24 cellular contexts compared by ENCODE assay signal in genomic region chr1:54748094-54748835, GRCh38. TPM values are rescaled to one million over a fixed set of nuclear protein-coding genes. Genes with fewer than 3 reads are reported as not detected.
DNase-seq lines count a peak whose midpoint lies in the region; ATAC-seq, FAIRE-seq and TF ChIP-seq lines count a peak whose summit lies in the region.
"Had no signal": no experiment of that assay in that cellular context is flagged by ENCODE, and none has a peak within 500 bp of the region (broad histone marks: within the 10 kb centered on the region; RNA-seq: fewer than 3 reads in every experiment).

No MANE protein-coding gene starts in this region.

- in situ Hi-C loops in HepG2 (cut with HindIII; ENCODE audit: extremely low pct_ligation_motif_present, low pct_unique_long_range_greater_than_20kb), result no loop called here

- H3K4me2 ChIP-seq in HepG2 (ENCODE audit: low read depth, low read length) (no peak overlapping the region), osteoblast (ENCODE audit: insufficient read depth, low read length) (no peak overlapping the region)
- H3K4me2 ChIP-seq: BLaER1 had no signal

- TF ChIP-seq EP300 in HepG2 (IDR thresholded peaks at IDR 0.05; ENCODE audit: low read depth in 2 of 2, low read length in 2 of 2) (no peak), HepG2 (CRISPR knock-in tag; IDR thresholded peaks at IDR 0.05; ENCODE audit: borderline replicate concordance) (no peak)

- no peak overlapping the region for H3K4me3 ChIP-seq in HepG2 (replicated peaks in 1 of 3; ENCODE audit: insufficient read depth in 1 of 3, low read depth in 2 of 3, low read length in 3 of 3)
- no peak overlapping the region for H3K4me3 ChIP-seq in right lobe of liver
- no peak overlapping the region for H3K4me3 ChIP-seq in bronchial epithelial cell (ENCODE audit: low read depth, low read length)
- H3K4me3 ChIP-seq in osteoblast (ENCODE audit: insufficient read depth, low read length), result no peak overlapping the region
- no peak overlapping the region for H3K4me3 ChIP-seq in right atrium auricular region
- H3K4me3 ChIP-seq: BLaER1, GM23248 had no signal

- H3K9ac ChIP-seq in HepG2 (ENCODE audit: insufficient read depth, low read depth, low read length), result no peak overlapping the region
- H3K9ac ChIP-seq: BLaER1, GM23248 had no signal

- no peak for TF ChIP-seq RAD21 in HepG2 (CRISPR knock-in tag; IDR thresholded peaks at IDR 0.05)

- H3K9me3 ChIP-seq in HepG2 (ENCODE audit: low read length) (no peaks in the 10 kb centered on the region), right lobe of liver (no peaks in the 10 kb centered on the region), osteoblast (ENCODE audit: low read depth, low read length) (no peaks in the 10 kb centered on the region), right atrium auricular region (no peaks in the 10 kb centered on the region)
- H3K9me3 ChIP-seq: BLaER1, Caco-2 had no signal

- WGBS in HepG2 (ENCODE audit: low lambda C conversion rate), result 33% methylated on average over 1 of the region's 14 CpGs
- WGBS in right lobe of liver (ENCODE audit: insufficient coverage, low coverage, low lambda C conversion rate, missing lambda C conversion rate), result no CpG with 5 or more reads among the region's 14 CpGs

- BruUV-seq in HepG2 (replicated peaks; lab: Mats Ljungman, UMichigan), result no TSS peak

- TF ChIP-seq CTCF in HepG2 (CRISPR knock-in tag; IDR thresholded peaks at IDR 0.05) (no peak), right lobe of liver (IDR thresholded peaks at IDR 0.05) (no peak), bronchial epithelial cell (IDR thresholded peaks at IDR 0.05; ENCODE audit: insufficient read depth, low read length, severe bottlenecking) (no peak), osteoblast (IDR thresholded peaks at IDR 0.05; ENCODE audit: extremely low read depth, low read depth, low read length) (no peak), right atrium auricular region (IDR thresholded peaks at IDR 0.05) (no peak)

- H4K20me1 ChIP-seq in HepG2 (ENCODE audit: insufficient read depth, low read length) (no peaks in the 10 kb centered on the region), osteoblast (ENCODE audit: insufficient read depth, low read length) (no peaks in the 10 kb centered on the region)

- ATAC-seq in HepG2 (peak; percentile 18; the same call in 2 of the 3 replicates), right lobe of liver (no peak)
- ATAC-seq: CD8-positive, alpha-beta T cell had no signal

- H3K4me1 ChIP-seq in HepG2 (ENCODE audit: insufficient read depth, low read length), result no peaks in the 10 kb centered on the region
- H3K4me1 ChIP-seq in right lobe of liver, result no peaks in the 10 kb centered on the region
- no peaks in the 10 kb centered on the region for H3K4me1 ChIP-seq in osteoblast (ENCODE audit: insufficient read depth, low read length)
- no peaks in the 10 kb centered on the region for H3K4me1 ChIP-seq in right atrium auricular region
- H3K4me1 ChIP-seq: BLaER1, Caco-2 had no signal

- H3K27ac ChIP-seq in HepG2 (ENCODE audit: extremely low read length, insufficient read depth, low read length) (no peak overlapping the region), right lobe of liver (no peak overlapping the region), osteoblast (ENCODE audit: low read depth, low read length) (no peak overlapping the region), right atrium auricular region (no peak overlapping the region)
- H3K27ac ChIP-seq: 22Rv1, BLaER1, C4-2B, GM23248 had no signal

- H3K27me3 ChIP-seq in HepG2 (ENCODE audit: control insufficient read depth in 1 of 2, insufficient read depth in 2 of 2, low read length in 2 of 2) (no peaks in the 10 kb centered on the region; a peak in 1 of 5 replicates), right lobe of liver (no peaks in the 10 kb centered on the region), bronchial epithelial cell (ENCODE audit: control insufficient read depth, insufficient read depth, low read length) (peaks cover 2% of the 10 kb centered on the region), osteoblast (ENCODE audit: insufficient read depth, low read length) (peaks cover 2% of the 10 kb centered on the region), right atrium auricular region (no peaks in the 10 kb centered on the region)
- H3K27me3 ChIP-seq: BLaER1 had no signal

- H3K79me2 ChIP-seq in HepG2 (ENCODE audit: insufficient read depth, low read length) (no peaks in the 10 kb centered on the region), osteoblast (ENCODE audit: insufficient read depth, low read length) (no peaks in the 10 kb centered on the region)

- DNase-seq in HepG2 (ENCODE audit: low spot score) (no peak), right lobe of liver (no peak), bronchial epithelial cell (ENCODE audit: low read depth) (no peak), osteoblast (ENCODE audit: insufficient read length, low spot score, missing footprints) (peak; percentile 18), right atrium auricular region (ENCODE audit: low spot score) (no peak), RCC 7860 (ENCODE audit: low spot score) (no peak)
- DNase-seq in activated CD4-positive, CD25-positive, alpha-beta regulatory T cell treated with anti-CD3 and anti-CD28 coated beads, Interleukin-2, amount 50 U/mL, for 72 hours, result no peak
- DNase-seq: Caco-2; CD4-positive, CD25-positive, alpha-beta regulatory T cell; CD8-positive, alpha-beta T cell; DMS153; DND-41; GM23248; H7; HCEC 1CT had no signal

- POLR2A ChIA-PET in HepG2 (lab: Yijun Ruan, JAX), result no interaction called here

- no peak for TF ChIP-seq POLR2A in HepG2 (IDR thresholded peaks at IDR 0.05; ENCODE audit: insufficient read depth in 1 of 2, low read depth in 2 of 2, low read length in 2 of 2)
- TF ChIP-seq POLR2A in right lobe of liver (IDR thresholded peaks at IDR 0.05), result no peak

- H3K36me3 ChIP-seq in HepG2 (replicated peaks in 1 of 2; ENCODE audit: control insufficient read depth in 1 of 2, insufficient read depth in 2 of 2, low read length in 2 of 2) (0 out of 5 replicates have a peak, but pooled peaks cover 0 to under 1% of the 10 kb centered on the region in 2 experiments), right lobe of liver (no peaks in the 10 kb centered on the region), bronchial epithelial cell (ENCODE audit: control insufficient read depth, insufficient read depth, low read length) (peaks cover 2% of the 10 kb centered on the region), osteoblast (ENCODE audit: insufficient read depth, low read length) (no peaks in the 10 kb centered on the region), right atrium auricular region (no peaks in the 10 kb centered on the region)

- CTCF ChIA-PET in HepG2 (lab: Yijun Ruan, JAX; ENCODE audit: low intra/inter-chr PET ratio, low total read pairs), result no interaction called here

- no peak for FAIRE-seq in HepG2 (lab: Jason Lieb, UNC)
- FAIRE-seq in bronchial epithelial cell (lab: Jason Lieb, UNC), result peak; percentile 32
- no peak for FAIRE-seq in RCC 7860 (lab: Jason Lieb, UNC)
- FAIRE-seq: A204.1, G401.6, GM12892, GM19239, H1 had no signal

- intact Hi-C loops in HepG2 (cut with micrococcal nuclease; ENCODE audit: unreplicated experiment) (no loop called here), right lobe of liver (cut with DNase I) (no loop called here)

- no peak overlapping the region for H2AFZ ChIP-seq in HepG2 (ENCODE audit: low read length)
- H2AFZ ChIP-seq in osteoblast (ENCODE audit: low read length), result no peak overlapping the region
- H2AFZ ChIP-seq: GM23248 had no signal

RNA-seq across cellular contexts. Expression of gene PARS2, which starts 16.1 kb away (rescaled TPM):
- total RNA-seq in HepG2 (2016; rRNA removed; fragmentation: Illumina TruSeq; extraction: Trizol) (4.6 and 5.5 TPM in 2 replicates), right lobe of liver (1 to 10 TPM; 3.2 to 5.4 (median 4.0) TPM), bronchial epithelial cell (5.3 and 5.9 TPM in 2 replicates), osteoblast (6.2 and 7.4 TPM in 2 replicates), right atrium auricular region (1 to 10 TPM; 3.9 to 4.0 TPM)
- 0.88 and 1.0 TPM in 2 replicates for total RNA-seq in HepG2 (2016; cell fraction: cytosol; rRNA removed; fragmentation: Illumina TruSeq; extraction: Trizol; ENCODE audit: low read depth)
- total RNA-seq in HepG2 (2016; cell fraction: insoluble cytoplasmic fraction; rRNA removed; fragmentation: Illumina TruSeq; extraction: Trizol), result 5.2 and 6.0 TPM in 2 replicates
- 2.7 and 3.2 TPM in 2 replicates for total RNA-seq in HepG2 (2016; cell fraction: membrane; rRNA removed; fragmentation: Illumina TruSeq; extraction: Trizol)
- total RNA-seq in HepG2 (2016; cell fraction: nucleus; rRNA removed; fragmentation: Illumina TruSeq; extraction: Trizol), result 2.5 and 3.0 TPM in 2 replicates
- 2.4 and 3.2 TPM in 2 replicates for polyA plus RNA-seq in HepG2 (2011; rRNA removed)
- polyA plus RNA-seq in HepG2 (2011; cell fraction: cytosol; rRNA removed), result 2.9 and 3.2 TPM in 2 replicates
- polyA plus RNA-seq in HepG2 (2011; cell fraction: nucleus; rRNA removed), result 1.8 and 2.3 TPM in 2 replicates
- polyA plus RNA-seq in HepG2 (2012), result 4.0 and 4.3 TPM in 2 replicates
- polyA plus RNA-seq in HepG2 (2016; cell fraction: cytosol; fragmentation: Illumina TruSeq; extraction: Trizol; ENCODE audit: low read depth), result 0.36 and 0.53 TPM in 2 replicates
- polyA plus RNA-seq in HepG2 (2016; cell fraction: insoluble cytoplasmic fraction; fragmentation: Illumina TruSeq; extraction: Trizol; ENCODE audit: low read depth), result 4.1 and 5.5 TPM in 2 replicates
- 1.5 TPM in 2 replicates for polyA plus RNA-seq in HepG2 (2016; cell fraction: membrane; fragmentation: Illumina TruSeq; extraction: Trizol; ENCODE audit: low read depth)
- 2.1 and 2.7 TPM in 2 replicates for polyA plus RNA-seq in HepG2 (2016; cell fraction: nucleus; fragmentation: Illumina TruSeq; extraction: Trizol; ENCODE audit: insufficient read depth, low read depth)
- 10.2 and 10.5 TPM in 2 replicates for polyA minus RNA-seq in HepG2 (2011; rRNA and poly(A)+ RNA removed; ENCODE audit: low replicate concordance)
- 3.4 and 3.9 TPM in 2 replicates for polyA minus RNA-seq in HepG2 (2011; cell fraction: cytosol; rRNA and poly(A)+ RNA removed)
- polyA minus RNA-seq in HepG2 (2011; cell fraction: nucleus; rRNA and poly(A)+ RNA removed), result 5.3 and 7.2 TPM in 2 replicates
- total RNA-seq: CD8-positive, alpha-beta T cell had no signal

RNA-seq across cellular contexts. Expression of gene TTC4, which starts 32.6 kb away (rescaled TPM):
- total RNA-seq in HepG2 (2016; rRNA removed; fragmentation: Illumina TruSeq; extraction: Trizol) (24.7 and 36.9 TPM in 2 replicates), right lobe of liver (10 to 100 TPM in 3 of 6 experiments, 1 to 10 TPM in 3; 8.1 to 19.2 (median 10.0) TPM), bronchial epithelial cell (29.4 and 30.8 TPM in 2 replicates), osteoblast (19.7 and 27.9 TPM in 2 replicates), right atrium auricular region (10 to 100 TPM in 1 of 2 donors, 1 to 10 TPM in 1; 9.8 to 10.3 TPM)
- total RNA-seq in HepG2 (2016; cell fraction: cytosol; rRNA removed; fragmentation: Illumina TruSeq; extraction: Trizol; ENCODE audit: low read depth), result 3.6 and 5.7 TPM in 2 replicates
- total RNA-seq in HepG2 (2016; cell fraction: insoluble cytoplasmic fraction; rRNA removed; fragmentation: Illumina TruSeq; extraction: Trizol), result 24.3 and 36.7 TPM in 2 replicates
- 9.1 and 11.1 TPM in 2 replicates for total RNA-seq in HepG2 (2016; cell fraction: membrane; rRNA removed; fragmentation: Illumina TruSeq; extraction: Trizol)
- 17.4 and 20.0 TPM in 2 replicates for total RNA-seq in HepG2 (2016; cell fraction: nucleus; rRNA removed; fragmentation: Illumina TruSeq; extraction: Trizol)
- 12.4 and 13.1 TPM in 2 replicates for polyA plus RNA-seq in HepG2 (2011; rRNA removed)
- 11.2 and 13.2 TPM in 2 replicates for polyA plus RNA-seq in HepG2 (2011; cell fraction: cytosol; rRNA removed)
- polyA plus RNA-seq in HepG2 (2011; cell fraction: nucleus; rRNA removed), result 6.3 and 7.8 TPM in 2 replicates
- 12.6 and 17.5 TPM in 2 replicates for polyA plus RNA-seq in HepG2 (2012)
- 2.7 and 3.0 TPM in 2 replicates for polyA plus RNA-seq in HepG2 (2016; cell fraction: cytosol; fragmentation: Illumina TruSeq; extraction: Trizol; ENCODE audit: low read depth)
- 34.9 and 38.2 TPM in 2 replicates for polyA plus RNA-seq in HepG2 (2016; cell fraction: insoluble cytoplasmic fraction; fragmentation: Illumina TruSeq; extraction: Trizol; ENCODE audit: low read depth)
- polyA plus RNA-seq in HepG2 (2016; cell fraction: membrane; fragmentation: Illumina TruSeq; extraction: Trizol; ENCODE audit: low read depth), result 5.7 and 5.8 TPM in 2 replicates
- 19.1 and 22.5 TPM in 2 replicates for polyA plus RNA-seq in HepG2 (2016; cell fraction: nucleus; fragmentation: Illumina TruSeq; extraction: Trizol; ENCODE audit: insufficient read depth, low read depth)
- polyA minus RNA-seq in HepG2 (2011; rRNA and poly(A)+ RNA removed; ENCODE audit: low replicate concordance), result 19.1 and 32.6 TPM in 2 replicates
- polyA minus RNA-seq in HepG2 (2011; cell fraction: cytosol; rRNA and poly(A)+ RNA removed), result 6.5 and 7.4 TPM in 2 replicates
- polyA minus RNA-seq in HepG2 (2011; cell fraction: nucleus; rRNA and poly(A)+ RNA removed), result 17.8 and 20.0 TPM in 2 replicates

RNA-seq across cellular contexts. Expression of gene TTC22, which starts 52.9 kb away (rescaled TPM):
- total RNA-seq in HepG2 (2016; rRNA removed; fragmentation: Illumina TruSeq; extraction: Trizol), result not detected in 2 replicates
- not detected in 2 replicates for total RNA-seq in HepG2 (2016; cell fraction: cytosol; rRNA removed; fragmentation: Illumina TruSeq; extraction: Trizol; ENCODE audit: low read depth)
- not detected in 2 replicates for total RNA-seq in HepG2 (2016; cell fraction: insoluble cytoplasmic fraction; rRNA removed; fragmentation: Illumina TruSeq; extraction: Trizol)
- total RNA-seq in HepG2 (2016; cell fraction: membrane; rRNA removed; fragmentation: Illumina TruSeq; extraction: Trizol), result not detected in 2 replicates
- total RNA-seq in HepG2 (2016; cell fraction: nucleus; rRNA removed; fragmentation: Illumina TruSeq; extraction: Trizol), result not detected in 2 replicates
- polyA plus RNA-seq in HepG2 (2011; rRNA removed), result not detected in 2 replicates
- not detected in 2 replicates for polyA plus RNA-seq in HepG2 (2011; cell fraction: cytosol; rRNA removed)
- polyA plus RNA-seq in HepG2 (2011; cell fraction: nucleus; rRNA removed), result not detected in 2 replicates
- not detected in 2 replicates for polyA plus RNA-seq in HepG2 (2012)
- not detected in 2 replicates for polyA plus RNA-seq in HepG2 (2016; cell fraction: cytosol; fragmentation: Illumina TruSeq; extraction: Trizol; ENCODE audit: low read depth)
- not detected in 2 replicates for polyA plus RNA-seq in HepG2 (2016; cell fraction: insoluble cytoplasmic fraction; fragmentation: Illumina TruSeq; extraction: Trizol; ENCODE audit: low read depth)
- not detected in 2 replicates for polyA plus RNA-seq in HepG2 (2016; cell fraction: membrane; fragmentation: Illumina TruSeq; extraction: Trizol; ENCODE audit: low read depth)
- not detected in 2 replicates for polyA plus RNA-seq in HepG2 (2016; cell fraction: nucleus; fragmentation: Illumina TruSeq; extraction: Trizol; ENCODE audit: insufficient read depth, low read depth)
- 0.05 TPM in 1 of 2 replicates, not detected in the other for polyA minus RNA-seq in HepG2 (2011; rRNA and poly(A)+ RNA removed; ENCODE audit: low replicate concordance)
- polyA minus RNA-seq in HepG2 (2011; cell fraction: cytosol; rRNA and poly(A)+ RNA removed), result 1.1 TPM in 1 of 2 replicates, not detected in the other
- polyA minus RNA-seq in HepG2 (2011; cell fraction: nucleus; rRNA and poly(A)+ RNA removed), result not detected in 2 replicates
- total RNA-seq in right lobe of liver, result 1 to 10 TPM; 2.7 to 8.9 (median 4.7) TPM
- total RNA-seq in bronchial epithelial cell, result 7.4 and 12.5 TPM in 2 replicates
- total RNA-seq in osteoblast, result not detected in 2 replicates
- under 1 TPM; 0.43 to 0.70 TPM for total RNA-seq in right atrium auricular region
- total RNA-seq: GM23248 had no signal
- polyA plus RNA-seq: AG04450, GM23248 had no signal
